8 cellular contexts compared by ENCODE assay signal in the genomic region with DNA sequence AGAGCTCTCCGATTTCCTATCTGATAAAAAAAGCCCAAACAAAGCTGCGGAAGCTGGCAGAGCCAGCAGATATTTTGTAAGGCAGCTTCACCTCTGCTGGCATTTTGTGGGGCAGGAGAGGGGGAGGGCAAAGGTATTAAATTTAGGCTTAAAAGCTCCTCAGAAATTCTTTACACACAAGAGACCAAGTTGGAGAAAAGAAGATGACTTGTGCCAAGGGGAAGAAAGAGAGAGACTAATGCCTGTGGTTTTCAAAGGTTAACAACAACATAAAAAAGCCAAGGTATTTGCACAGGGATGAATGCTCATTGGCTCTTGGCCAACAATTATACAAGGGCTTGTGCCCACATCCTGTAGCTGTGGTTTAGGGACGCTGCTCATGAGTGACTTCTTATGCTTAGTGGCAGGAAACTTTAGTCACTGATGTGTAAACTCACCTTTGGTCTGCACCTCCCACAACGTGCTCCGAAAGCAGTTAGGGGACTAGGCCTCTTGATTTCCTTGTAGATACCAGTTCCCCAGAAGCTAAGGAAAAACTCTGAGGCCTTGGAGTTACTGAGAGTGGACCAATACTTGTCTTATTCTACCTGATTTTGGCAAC.
A peak's percentile ranks its signal among the peaks of the same experiment; 100 is the strongest.
DNase-seq lines count a peak whose midpoint lies in the region; ATAC-seq and TF ChIP-seq lines count a peak whose summit lies in the region.

No MANE protein-coding gene starts in this region.

- no peaks in the 10 kb centered on the region for H3K9me2 ChIP-seq in PC-3 (replicated peaks; ENCODE audit: low read length)

- CTCF ChIA-PET in PC-3 (lab: Charles Lee) = interaction anchor here (0.5 to 1.4 kb wide), 11 partner anchors 8 to 1538 kb away, joined by 3 to 11 read pairs (median 4); a partner anchor contains a TSS

- H3F3A ChIP-seq in PC-3 (ENCODE audit: low read length, unreplicated experiment) = no peaks in the 10 kb centered on the region

- TF ChIP-seq CTCF in PC-3 (conservative IDR thresholded peaks at IDR 0.05; ENCODE audit: low read depth, low read length) (no peak), WERI-Rb-1 (IDR thresholded peaks at IDR 0.05; ENCODE audit: low read depth, low read length) (no peak)

- no TSS peak for BruUV-seq in PC-3 (replicated peaks; lab: Mats Ljungman, UMichigan)

- intact Hi-C loops in PC-3 (cut with micrococcal nuclease) = loop anchor here (1.0 to 10.0 kb wide), 15 partner anchors 8 to 624 kb away; no protein-coding TSS in a partner anchor
- intact Hi-C loops in left colon (cut with DNase I, micrococcal nuclease) = no loop called here

- H3K36me3 ChIP-seq in PC-3 (ENCODE audit: low read depth, low read length) = no peaks in the 10 kb centered on the region
- no peaks in the 10 kb centered on the region for H3K36me3 ChIP-seq in WERI-Rb-1

- no peaks in the 10 kb centered on the region for H4K20me1 ChIP-seq in PC-3 (ENCODE audit: low read length)

- DNase-seq in COR-L47 (lab: John Stamatoyannopoulos, UW) (peak; percentile 96), HS-5 (ENCODE audit: low read depth) (peak; percentile 91), PC-3 (peak; percentile 99), activated T-helper 1 cell treated with Interleukin-2 at 50 U/mL for 16 hours (ENCODE audit: low read depth) (peak; percentile 60), left colon (peak; percentile 69 to 91), WERI-Rb-1 (no peak)
- DNase-seq in stimulated activated CD8-positive, alpha-beta memory T cell treated with anti-CD3 and anti-CD28 coated beads, Interleukin-4, amount 100 ng/mL, for 4 hours (ENCODE audit: low read depth in 2 of 2, low spot score in 1 of 2) = peak; percentile 51 to 53

- H3K4me3 ChIP-seq in PC-3 (ENCODE audit: low read length) (no peak overlapping the region), WERI-Rb-1 (ENCODE audit: low read depth, low read length) (no peak overlapping the region)

- H3K9me3 ChIP-seq in PC-3 (ENCODE audit: low read length) (no peaks in the 10 kb centered on the region), WERI-Rb-1 (ENCODE audit: severe bottlenecking) (no peaks in the 10 kb centered on the region)

- ATAC-seq in GM21390 (IDR thresholded peaks at IDR 0.05; ENCODE audit: unreplicated experiment) (peak; percentile 100), PC-3 (peak; percentile 96), left colon (peak; percentile 100)

- peak overlapping the region; percentile 46 for H3K4me2 ChIP-seq in PC-3 (ENCODE audit: low read length)

- peak overlapping the region; percentile 37 for H3K9ac ChIP-seq in PC-3 (ENCODE audit: low read length)

- H3K27ac ChIP-seq in PC-3 (ENCODE audit: low read length) = peak overlapping the region; percentile 85
- no peak overlapping the region for H3K27ac ChIP-seq in WERI-Rb-1

- POLR2A ChIA-PET in PC-3 (lab: Charles Lee; ENCODE audit: unreplicated experiment) = interaction anchor here (0.6 to 1.3 kb wide), 6 partner anchors 20 to 579 kb away, joined by 3 to 8 read pairs (median 4); no protein-coding TSS in a partner anchor

- peaks cover 26% of the 10 kb centered on the region for H3K4me1 ChIP-seq in PC-3 (ENCODE audit: insufficient read depth, low read length)

- H3K27me3 ChIP-seq in PC-3 (ENCODE audit: low read length) (no peaks in the 10 kb centered on the region), WERI-Rb-1 (ENCODE audit: insufficient read depth, low read depth, severe bottlenecking) (no peaks in the 10 kb centered on the region)

- H3K79me2 ChIP-seq in PC-3 (ENCODE audit: low read length) = no peaks in the 10 kb centered on the region

- no peak overlapping the region for H2AFZ ChIP-seq in PC-3 (ENCODE audit: low read length)
